4 cellular contexts compared by ENCODE assay signal in genomic region chr1:231785073-231785472, GRCh38.
DNase-seq lines count a peak whose midpoint lies in the region; ATAC-seq, FAIRE-seq and TF ChIP-seq lines count a peak whose summit lies in the region.
"Not testable (repeated sequence)": the region's sequence is repeated elsewhere in the genome, so short reads cannot be mapped to it uniquely, and the experiment has no call there.

No MANE protein-coding gene starts in this region.

- not testable (repeated sequence) for H3K9me3 Mint-ChIP-seq in dendritic cell treated with granulocyte-macrophage colony-stimulating factor and Interleukin-4, amounts not matched to agents 40 ng/mL and 50 ng/mL, for 4 days

- not testable (repeated sequence) for TF ChIP-seq EP300 in A549 (IDR thresholded peaks at IDR 0.05)

- H3K4me1 Mint-ChIP-seq in dendritic cell treated with granulocyte-macrophage colony-stimulating factor and Interleukin-4, amounts not matched to agents 40 ng/mL and 50 ng/mL, for 4 days (ENCODE audit: low read depth), result peaks cover 66% of the 10 kb centered on the region

- peak overlapping the region; percentile 57 for H3K27ac Mint-ChIP-seq in dendritic cell treated with granulocyte-macrophage colony-stimulating factor and Interleukin-4, amounts not matched to agents 40 ng/mL and 50 ng/mL, for 4 days

- H3K4me1 ChIP-seq in A549, result peaks cover 11% of the 10 kb centered on the region
- H3K4me1 ChIP-seq in HEK293 (ENCODE audit: control insufficient read depth, insufficient read depth, low read length), result not testable (repeated sequence)

- WGBS in A549 (ENCODE audit: missing lambda C conversion rate), result 69% methylated on average over 2 of the region's 2 CpGs

- H3K4me2 ChIP-seq in A549, result not testable (repeated sequence)

- H3K9me3 ChIP-seq in A549; HEK293 (ENCODE audit: control insufficient read depth, insufficient read depth, low read depth, low read length): not testable (repeated sequence)

- H3K27me3 ChIP-seq in HL-60 (ENCODE audit: insufficient read depth, poor library complexity, severe bottlenecking), result not testable (repeated sequence)

- not testable (repeated sequence) for H3K27me3 Mint-ChIP-seq in dendritic cell treated with granulocyte-macrophage colony-stimulating factor and Interleukin-4, amounts not matched to agents 40 ng/mL and 50 ng/mL, for 4 days

- H3K27ac ChIP-seq in A549; HEK293 (ENCODE audit: extremely low read depth, low read depth, low read length): not testable (repeated sequence)
- H3K27ac ChIP-seq in HL-60 (replicated peaks), result peak overlapping the region; percentile 76

- not testable (repeated sequence) for ATAC-seq in A549

- H3K36me3 ChIP-seq in HEK293 (ENCODE audit: control insufficient read depth in 2 of 2, insufficient read depth in 1 of 2, low read length in 2 of 2), result not testable (repeated sequence)

- H3K4me3 ChIP-seq in A549; HEK293 (ENCODE audit: low read depth, low read length); HL-60 (replicated peaks; ENCODE audit: insufficient read depth, low read length): not testable (repeated sequence)

- intact Hi-C loops in dendritic cell treated with granulocyte-macrophage colony-stimulating factor and Interleukin-4, amounts not matched to agents 40 ng/mL and 50 ng/mL, for 4 days (cut with micrococcal nuclease), result not testable (repeated sequence)

- H3K4me3 Mint-ChIP-seq in dendritic cell treated with granulocyte-macrophage colony-stimulating factor and Interleukin-4, amounts not matched to agents 40 ng/mL and 50 ng/mL, for 4 days, result not testable (repeated sequence)

- POLR2A ChIA-PET in A549 (lab: Yijun Ruan, JAX), result not testable (repeated sequence)
- POLR2A ChIA-PET in HEK293 (lab: Yijun Ruan, JAX), result interaction anchor here (0.6 kb wide), 1 partner anchor 14 kb away, joined by 3 read pairs; no protein-coding TSS in a partner anchor

- FAIRE-seq in A549 (lab: Jason Lieb, UNC), result not testable (repeated sequence)

- TF ChIP-seq POLR2A in A549 (IDR thresholded peaks at IDR 0.05; ENCODE audit: low read length), result not testable (repeated sequence)

- CTCF ChIA-PET in A549 (lab: Yijun Ruan, JAX) (interaction anchor here (1.0 to 1.7 kb wide), 6 partner anchors 8 to 843 kb away, joined by 3 to 5 read pairs (median 4); no protein-coding TSS in a partner anchor), HEK293 (lab: Yijun Ruan, JAX) (interaction anchor here (0.7 to 2.0 kb wide), 4 partner anchors 10 to 106 kb away, joined by 5 to 14 read pairs (median 6); no protein-coding TSS in a partner anchor)

- H3K36me3 Mint-ChIP-seq in dendritic cell treated with granulocyte-macrophage colony-stimulating factor and Interleukin-4, amounts not matched to agents 40 ng/mL and 50 ng/mL, for 4 days (ENCODE audit: low read depth), result peaks cover 13% of the 10 kb centered on the region

- TF ChIP-seq CTCF in A549 (IDR thresholded peaks at IDR 0.05); HEK293 (tag by site-specific recombination; IDR thresholded peaks at IDR 0.05); HL-60 (IDR thresholded peaks at IDR 0.05; ENCODE audit: insufficient read depth, low read length): not testable (repeated sequence)

- DNase-seq in A549 (ENCODE audit: low read depth in 1 of 2, low spot score in 1 of 2); HL-60 (ENCODE audit: low read depth in 1 of 2, low spot score in 1 of 2): not testable (repeated sequence)

- TF ChIP-seq RAD21 in A549 (conservative IDR thresholded peaks at IDR 0.05 in 1 of 2, IDR thresholded peaks at IDR 0.05 in 1 of 2), result not testable (repeated sequence)

TF ChIP-seq in A549, 52 proteins besides CTCF, POLR2A, EP300 and RAD21:
- TF ChIP-seq ZC3H11A (IDR thresholded peaks at IDR 0.05), result peak; percentile 81

TF ChIP-seq in HEK293, 187 proteins besides CTCF, POLR2A, EP300 and RAD21 (continues in another document):
- TF ChIP-seq ZNF292 (tag by site-specific recombination; IDR thresholded peaks at IDR 0.05; ENCODE audit: borderline replicate concordance, low read depth) (peak; percentile 87; the same call in 1 of the 2 replicates), ZNF558 (tag by site-specific recombination; IDR thresholded peaks at IDR 0.05) (peak; percentile 57), ZBTB21 (tag by site-specific recombination; IDR thresholded peaks at IDR 0.05) (0 out of 2 replicates have a peak, but pooled peaks have one; percentile 33), RBAK (tag by site-specific recombination; IDR thresholded peaks at IDR 0.05) (0 out of 2 replicates have a peak, but pooled peaks have one; percentile 65), ZNF202 (tag by site-specific recombination; IDR thresholded peaks at IDR 0.05; ENCODE audit: borderline replicate concordance) (peak; percentile 89), ZNF501 (tag by site-specific recombination; IDR thresholded peaks at IDR 0.05) (peak; percentile 48; the same call in 1 of the 2 replicates), ZNF514 (tag by site-specific recombination; IDR thresholded peaks at IDR 0.05) (0 out of 2 replicates have a peak, but pooled peaks have one; percentile 32), ZNF555 (tag by site-specific recombination; conservative IDR thresholded peaks at IDR 0.05) (peak; percentile 84), SP3 (tag by site-specific recombination; IDR thresholded peaks at IDR 0.05) (0 out of 2 replicates have a peak, but pooled peaks have one; percentile 21), ZNF19 (tag by site-specific recombination; IDR thresholded peaks at IDR 0.05; ENCODE audit: low read depth) (peak; percentile 80; the same call in 1 of the 2 replicates), ZNF623 (tag by site-specific recombination; IDR thresholded peaks at IDR 0.05) (peak; percentile 72), ZNF433 (tag by site-specific recombination; IDR thresholded peaks at IDR 0.05; ENCODE audit: low read depth) (peak; percentile 90), ZNF560 (tag by site-specific recombination; IDR thresholded peaks at IDR 0.05; ENCODE audit: borderline replicate concordance) (peak; percentile 73; the same call in 1 of the 2 replicates), OVOL3 (tag by site-specific recombination; IDR thresholded peaks at IDR 0.05) (peak; percentile 58), ZNF266 (tag by site-specific recombination; IDR thresholded peaks at IDR 0.05; ENCODE audit: low read depth) (peak; percentile 70; the same call in 1 of the 2 replicates), GLI2 (tag by site-specific recombination; IDR thresholded peaks at IDR 0.05; ENCODE audit: borderline replicate concordance, low read depth) (peak; percentile 26; the same call in 1 of the 2 replicates), ZNF404 (tag by site-specific recombination; IDR thresholded peaks at IDR 0.05) (peak; percentile 88), ZNF354C (tag by site-specific recombination; IDR thresholded peaks at IDR 0.05; ENCODE audit: borderline replicate concordance, low read depth) (peak; percentile 93; the same call in 1 of the 2 replicates), ZBTB8A (tag by site-specific recombination; IDR thresholded peaks at IDR 0.05) (peak; percentile 73), ZNF138 (tag by site-specific recombination; IDR thresholded peaks at IDR 0.05; ENCODE audit: borderline replicate concordance) (peak; percentile 37; the same call in 1 of the 2 replicates)
- TF ChIP-seq, protein P1, sequence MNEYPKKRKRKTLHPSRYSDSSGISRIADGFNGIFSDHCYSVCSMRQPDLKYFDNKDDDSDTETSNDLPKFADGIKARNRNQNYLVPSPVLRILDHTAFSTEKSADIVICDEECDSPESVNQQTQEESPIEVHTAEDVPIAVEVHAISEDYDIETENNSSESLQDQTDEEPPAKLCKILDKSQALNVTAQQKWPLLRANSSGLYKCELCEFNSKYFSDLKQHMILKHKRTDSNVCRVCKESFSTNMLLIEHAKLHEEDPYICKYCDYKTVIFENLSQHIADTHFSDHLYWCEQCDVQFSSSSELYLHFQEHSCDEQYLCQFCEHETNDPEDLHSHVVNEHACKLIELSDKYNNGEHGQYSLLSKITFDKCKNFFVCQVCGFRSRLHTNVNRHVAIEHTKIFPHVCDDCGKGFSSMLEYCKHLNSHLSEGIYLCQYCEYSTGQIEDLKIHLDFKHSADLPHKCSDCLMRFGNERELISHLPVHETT (tag by site-specific recombination; IDR thresholded peaks at IDR 0.05), result 0 out of 2 replicates have a peak, but pooled peaks have one; percentile 29
